ENCODE assay signal across 1 cellular context in the genomic region with DNA sequence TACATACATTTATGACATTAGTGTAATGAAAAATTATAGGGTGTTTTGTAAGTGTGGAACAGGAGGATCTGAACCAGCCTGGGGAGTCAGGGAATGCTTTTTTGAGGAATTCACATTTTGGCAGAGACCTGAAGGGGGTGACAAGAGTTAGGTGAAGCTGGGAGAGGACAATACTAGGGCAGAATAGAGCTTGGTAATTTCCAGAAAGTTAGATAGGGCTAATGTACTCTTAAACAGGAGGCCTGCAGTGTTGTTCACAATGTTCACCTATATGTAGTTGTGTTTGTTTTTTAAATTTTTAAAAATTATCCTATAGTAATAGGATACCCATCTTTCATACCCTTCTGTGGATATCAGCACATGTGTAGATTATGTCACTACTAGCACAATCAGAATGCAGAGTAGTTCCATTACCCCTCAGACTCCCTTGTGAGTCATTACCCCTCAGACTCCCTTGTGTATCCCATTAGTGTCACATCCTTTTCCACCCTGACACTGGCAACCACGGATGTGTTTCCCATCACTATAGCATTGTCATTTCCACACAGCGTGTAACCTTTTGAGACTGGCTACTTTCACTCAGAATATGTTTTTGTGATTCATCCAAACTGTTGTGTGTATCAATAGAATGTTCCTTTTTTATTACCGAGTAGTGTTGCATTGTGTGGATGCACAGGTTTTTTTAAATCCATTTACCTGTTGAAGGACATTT.
TF ChIP-seq lines count a peak whose summit lies in the region.

No MANE protein-coding gene starts in this region.

TF ChIP-seq in neural cell, 6 proteins besides CTCF, POLR2A, EP300 and RAD21 (continued from another document):
- TF ChIP-seq, protein P1, sequence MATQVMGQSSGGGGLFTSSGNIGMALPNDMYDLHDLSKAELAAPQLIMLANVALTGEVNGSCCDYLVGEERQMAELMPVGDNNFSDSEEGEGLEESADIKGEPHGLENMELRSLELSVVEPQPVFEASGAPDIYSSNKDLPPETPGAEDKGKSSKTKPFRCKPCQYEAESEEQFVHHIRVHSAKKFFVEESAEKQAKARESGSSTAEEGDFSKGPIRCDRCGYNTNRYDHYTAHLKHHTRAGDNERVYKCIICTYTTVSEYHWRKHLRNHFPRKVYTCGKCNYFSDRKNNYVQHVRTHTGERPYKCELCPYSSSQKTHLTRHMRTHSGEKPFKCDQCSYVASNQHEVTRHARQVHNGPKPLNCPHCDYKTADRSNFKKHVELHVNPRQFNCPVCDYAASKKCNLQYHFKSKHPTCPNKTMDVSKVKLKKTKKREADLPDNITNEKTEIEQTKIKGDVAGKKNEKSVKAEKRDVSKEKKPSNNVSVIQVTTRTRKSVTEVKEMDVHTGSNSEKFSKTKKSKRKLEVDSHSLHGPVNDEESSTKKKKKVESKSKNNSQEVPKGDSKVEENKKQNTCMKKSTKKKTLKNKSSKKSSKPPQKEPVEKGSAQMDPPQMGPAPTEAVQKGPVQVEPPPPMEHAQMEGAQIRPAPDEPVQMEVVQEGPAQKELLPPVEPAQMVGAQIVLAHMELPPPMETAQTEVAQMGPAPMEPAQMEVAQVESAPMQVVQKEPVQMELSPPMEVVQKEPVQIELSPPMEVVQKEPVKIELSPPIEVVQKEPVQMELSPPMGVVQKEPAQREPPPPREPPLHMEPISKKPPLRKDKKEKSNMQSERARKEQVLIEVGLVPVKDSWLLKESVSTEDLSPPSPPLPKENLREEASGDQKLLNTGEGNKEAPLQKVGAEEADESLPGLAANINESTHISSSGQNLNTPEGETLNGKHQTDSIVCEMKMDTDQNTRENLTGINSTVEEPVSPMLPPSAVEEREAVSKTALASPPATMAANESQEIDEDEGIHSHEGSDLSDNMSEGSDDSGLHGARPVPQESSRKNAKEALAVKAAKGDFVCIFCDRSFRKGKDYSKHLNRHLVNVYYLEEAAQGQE (IDR thresholded peaks at IDR 0.05; ENCODE audit: borderline replicate concordance), result no peak
- TF ChIP-seq POLR2AphosphoS5 (IDR thresholded peaks at IDR 0.05) (peak; percentile 82), TAF1 (IDR thresholded peaks at IDR 0.05; ENCODE audit: low read depth) (no peak)
